Comparison of ENCODE assay signal across 25 cellular contexts in genomic region chrX:51568586-51568985, GRCh38. TPM values are rescaled to one million over a fixed set of nuclear protein-coding genes. Genes with fewer than 3 reads are reported as not detected.
DNase-seq lines count a peak whose midpoint lies in the region; ATAC-seq and TF ChIP-seq lines count a peak whose summit lies in the region.
"Had no signal": no experiment of that assay in that cellular context is flagged by ENCODE, and none has a peak within 500 bp of the region (broad histone marks: within the 10 kb centered on the region; RNA-seq: fewer than 3 reads in every experiment).

No MANE protein-coding gene starts in this region.

- H3K9ac ChIP-seq in adipocyte (ENCODE audit: low read length): no peak overlapping the region
- H3K9ac ChIP-seq: KMS-11 had no signal

- ATAC-seq in HG03342 (IDR thresholded peaks at IDR 0.05; ENCODE audit: unreplicated experiment): no peak
- ATAC-seq: right cardiac atrium, T-helper 17 cell had no signal

- peak; percentile 25 for DNase-seq in MCF 10A (ENCODE audit: unreplicated experiment)
- DNase-seq in breast epithelium (ENCODE audit: low spot score in 2 of 2): no peak
- DNase-seq in adipocyte (ENCODE audit: low read depth): peak; percentile 39
- peak; percentile 83 for DNase-seq in fibroblast of villous mesenchyme (ENCODE audit: low read depth)
- DNase-seq in uterus: no peak
- no peak for DNase-seq in NCI-H1105 (lab: John Stamatoyannopoulos, UW)
- DNase-seq in hepatocyte (ENCODE audit: low spot score): no peak
- DNase-seq: activated CD8-positive, alpha-beta memory T cell treated with anti-CD3 and anti-CD28 coated beads, Interleukin-2, amount 50 U/mL, for 48 hours; activated naive CD4-positive, alpha-beta T cell treated with anti-CD3 and anti-CD28 coated beads for 36 hours; central memory CD4-positive, alpha-beta T cell; immature natural killer cell; NCI-H1436 treated with DMSO at 0.1 percent for 48 hours; NCI-H345; NK-92 treated with Interleukin-12 subunit alpha and Interleukin-12 subunit beta, amount 100 ng/mL, for 24 hours; right cardiac atrium; SHP77 treated with DMSO at 0.1 percent for 48 hours; stimulated activated CD4-positive, alpha-beta T cell treated with anti-CD3 and anti-CD28 coated beads, Interleukin-4, amount 100 ng/mL, for 24 hours; T-helper 17 cell had no signal

- TF ChIP-seq POLR2A in breast epithelium (IDR thresholded peaks at IDR 0.05) (no peak), uterus (IDR thresholded peaks at IDR 0.05) (no peak)

- H2AFZ ChIP-seq in hepatocyte: no peak overlapping the region

- H3K27ac ChIP-seq in breast epithelium (no peak overlapping the region), uterus (no peak overlapping the region), hepatocyte (no peak overlapping the region)
- H3K27ac ChIP-seq: 22Rv1, KMS-11, thoracic aorta had no signal

- CTCF ChIA-PET in MCF 10A (lab: Yijun Ruan, JAX): no interaction called here

- H3K27me3 ChIP-seq in breast epithelium (peaks cover 0 to 36% of the 10 kb centered on the region in 2 donors), adipocyte (replicated peaks; ENCODE audit: control insufficient read depth, insufficient read depth, low read length) (no peaks in the 10 kb centered on the region), uterus (no peaks in the 10 kb centered on the region), hepatocyte (no peaks in the 10 kb centered on the region)

- H3K36me3 ChIP-seq in breast epithelium (no peaks in the 10 kb centered on the region), adipocyte (ENCODE audit: control insufficient read depth, insufficient read depth, low read length, severe bottlenecking) (no peaks in the 10 kb centered on the region), uterus (no peaks in the 10 kb centered on the region), hepatocyte (replicated peaks; ENCODE audit: insufficient read depth, low read depth) (no peaks in the 10 kb centered on the region)
- H3K36me3 ChIP-seq: thoracic aorta had no signal

- H3K36me3 Mint-ChIP-seq in MCF 10A (ENCODE audit: insufficient read depth, unreplicated experiment): no peaks in the 10 kb centered on the region
- H3K36me3 Mint-ChIP-seq: immature natural killer cell, memory B cell had no signal

- H3K4me3 ChIP-seq in breast epithelium (no peak overlapping the region), adipocyte (ENCODE audit: low read length) (no peak overlapping the region), fibroblast of villous mesenchyme (ENCODE audit: low read depth, low read length) (no peak overlapping the region), uterus (no peak overlapping the region), hepatocyte (no peak overlapping the region)
- H3K4me3 ChIP-seq: thoracic aorta had no signal

- no peaks in the 10 kb centered on the region for H3K4me1 Mint-ChIP-seq in MCF 10A (ENCODE audit: insufficient read depth, unreplicated experiment)
- H3K4me1 Mint-ChIP-seq: immature natural killer cell, memory B cell, neural crest cell, T-helper 17 cell had no signal

- POLR2A ChIA-PET in MCF 10A (lab: Yijun Ruan, JAX): interaction anchor here (0.7 kb wide), 1 partner anchor 72 kb away, joined by 3 read pairs; the partner anchor contains the start of gene NUDT11

- H3K79me2 ChIP-seq in hepatocyte: no peaks in the 10 kb centered on the region

- H3K27me3 Mint-ChIP-seq in MCF 10A (ENCODE audit: insufficient read depth, unreplicated experiment): peaks cover 34% of the 10 kb centered on the region
- H3K27me3 Mint-ChIP-seq: T-helper 17 cell had no signal

- H3K9me3 Mint-ChIP-seq in MCF 10A (ENCODE audit: unreplicated experiment): no peaks in the 10 kb centered on the region
- H3K9me3 Mint-ChIP-seq: activated naive CD4-positive, alpha-beta T cell treated with anti-CD3 and anti-CD28 coated beads for 36 hours; memory B cell; neural crest cell had no signal

- H4K20me1 ChIP-seq in hepatocyte (ENCODE audit: insufficient read depth, poor library complexity, severe bottlenecking): no peaks in the 10 kb centered on the region

- H3K9me2 ChIP-seq in hepatocyte (replicated peaks; ENCODE audit: insufficient read depth): no peaks in the 10 kb centered on the region

- no peaks in the 10 kb centered on the region for H3K4me1 ChIP-seq in breast epithelium
- H3K4me1 ChIP-seq in adipocyte (ENCODE audit: control insufficient read depth, insufficient read depth, low read length): no peaks in the 10 kb centered on the region
- H3K4me1 ChIP-seq in uterus: no peaks in the 10 kb centered on the region
- H3K4me1 ChIP-seq in hepatocyte (ENCODE audit: insufficient read depth): no peaks in the 10 kb centered on the region

- intact Hi-C loops in MCF 10A (cut with micrococcal nuclease): no loop called here
- intact Hi-C loops in breast epithelium (cut with DNase I; ENCODE audit: low total_unique reads): no loop called here
- intact Hi-C loops in uterus (cut with DNase I; ENCODE audit: low total_unique reads): no loop called here

- TF ChIP-seq CTCF in MCF 10A (IDR thresholded peaks at IDR 0.05; ENCODE audit: unreplicated experiment) (no peak), breast epithelium (IDR thresholded peaks at IDR 0.05) (no peak), fibroblast of villous mesenchyme (IDR thresholded peaks at IDR 0.05; ENCODE audit: insufficient read depth, low read depth, low read length) (no peak), uterus (IDR thresholded peaks at IDR 0.05) (no peak), hepatocyte (IDR thresholded peaks at IDR 0.05; ENCODE audit: poor library complexity) (no peak)

- 43% methylated on average over 3 of the region's 3 CpGs for WGBS in hepatocyte (ENCODE audit: low lambda C conversion rate, missing lambda C conversion rate)

- no peak overlapping the region for H3K4me2 ChIP-seq in hepatocyte
- H3K4me2 ChIP-seq: KMS-11 had no signal

- H3K4me3 Mint-ChIP-seq in MCF 10A (ENCODE audit: unreplicated experiment): no peak overlapping the region
- H3K4me3 Mint-ChIP-seq: activated naive CD4-positive, alpha-beta T cell treated with anti-CD3 and anti-CD28 coated beads for 36 hours; immature natural killer cell; memory B cell; neural crest cell; T-helper 17 cell had no signal

- no TSS peak for BruUV-seq in MCF 10A (replicated peaks; lab: Mats Ljungman, UMichigan)

- H3K9me3 ChIP-seq in breast epithelium (peaks cover 2 to 4% of the 10 kb centered on the region in 2 donors), adipocyte (ENCODE audit: control insufficient read depth, low read length) (peaks cover 12% of the 10 kb centered on the region), uterus (no peaks in the 10 kb centered on the region), hepatocyte (ENCODE audit: low read depth) (no peaks in the 10 kb centered on the region)
- H3K9me3 ChIP-seq: thoracic aorta had no signal

- H3K27ac Mint-ChIP-seq in MCF 10A (ENCODE audit: low read depth, unreplicated experiment): no peak overlapping the region
- H3K27ac Mint-ChIP-seq: activated naive CD4-positive, alpha-beta T cell treated with anti-CD3 and anti-CD28 coated beads for 36 hours; immature natural killer cell; memory B cell; T-helper 17 cell had no signal

RNA-seq across cellular contexts. Expression of gene CENPVL3, which starts 50.1 kb away (rescaled TPM):
- total RNA-seq in MCF 10A (2022) (not detected in 2 replicates), breast epithelium (not detected), fibroblast of villous mesenchyme (not detected in 2 replicates), uterus (under 1 TPM in 1 of 4 donors, not detected in 3; 0.21 TPM), hepatocyte (0.28 and 0.83 TPM in 2 replicates)
- polyA plus RNA-seq in hepatocyte: 0.67 and 2.2 TPM in 2 replicates
- total RNA-seq: glomerular endothelial cell, right cardiac atrium, T-helper 17 cell, thoracic aorta had no signal
- polyA plus RNA-seq: immature natural killer cell, right cardiac atrium had no signal

Comparison
In these comparisons a context has a peak if more than half of its experiments do, and no peak if none do; other contexts are left out.
1. DNase-seq: peak in MCF 10A (single experiment), adipocyte (single experiment) and fibroblast of villous mesenchyme (single experiment); none in breast epithelium (0 of 2), uterus (0 of 2), NCI-H1105 (single experiment) and hepatocyte (single experiment).